1 cellular context compared by ENCODE assay signal in the genomic region with DNA sequence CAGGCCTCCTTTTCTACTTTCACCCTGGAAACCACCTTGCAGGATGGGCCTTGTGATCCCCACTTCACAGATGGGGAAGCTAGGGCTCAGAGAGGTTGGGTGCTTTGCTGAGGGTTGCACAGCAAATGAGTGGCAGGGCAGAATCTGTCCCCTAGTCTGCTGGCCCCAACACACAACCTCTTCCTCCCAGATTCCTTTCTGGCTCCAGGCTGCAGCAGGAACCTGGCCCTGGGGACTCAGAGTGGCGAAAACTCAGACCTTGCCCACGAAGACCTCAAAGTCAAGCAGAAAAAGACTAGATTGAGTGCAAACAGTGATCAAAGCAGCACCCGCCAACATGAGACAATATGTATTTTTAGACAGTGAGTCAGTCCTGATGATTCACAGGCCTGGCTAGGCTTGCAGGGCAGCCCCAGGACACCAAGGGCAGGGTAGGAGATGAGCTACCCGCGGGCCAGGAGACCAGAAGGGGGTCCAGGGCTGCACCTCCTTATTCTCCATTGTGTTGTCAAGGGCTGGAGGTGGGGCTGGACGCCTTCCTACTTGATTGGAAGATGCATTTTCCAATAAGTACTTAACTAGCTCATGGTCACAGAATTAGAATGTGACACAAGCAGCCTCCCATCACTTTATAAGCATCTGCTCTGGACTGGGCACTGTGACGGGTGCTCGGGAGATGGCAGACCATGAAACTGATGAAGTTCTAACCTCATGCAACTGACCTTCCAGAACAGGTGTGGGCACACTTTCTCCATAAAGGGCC.
A peak's percentile ranks its signal among the peaks of the same experiment; 100 is the strongest.
TF ChIP-seq lines count a peak whose summit lies in the region.

No MANE protein-coding gene starts in this region.

TF ChIP-seq in HepG2, 621 proteins besides CTCF, POLR2A, EP300 and RAD21 (continued from another document and continues in another):
- TF ChIP-seq, protein P1, sequence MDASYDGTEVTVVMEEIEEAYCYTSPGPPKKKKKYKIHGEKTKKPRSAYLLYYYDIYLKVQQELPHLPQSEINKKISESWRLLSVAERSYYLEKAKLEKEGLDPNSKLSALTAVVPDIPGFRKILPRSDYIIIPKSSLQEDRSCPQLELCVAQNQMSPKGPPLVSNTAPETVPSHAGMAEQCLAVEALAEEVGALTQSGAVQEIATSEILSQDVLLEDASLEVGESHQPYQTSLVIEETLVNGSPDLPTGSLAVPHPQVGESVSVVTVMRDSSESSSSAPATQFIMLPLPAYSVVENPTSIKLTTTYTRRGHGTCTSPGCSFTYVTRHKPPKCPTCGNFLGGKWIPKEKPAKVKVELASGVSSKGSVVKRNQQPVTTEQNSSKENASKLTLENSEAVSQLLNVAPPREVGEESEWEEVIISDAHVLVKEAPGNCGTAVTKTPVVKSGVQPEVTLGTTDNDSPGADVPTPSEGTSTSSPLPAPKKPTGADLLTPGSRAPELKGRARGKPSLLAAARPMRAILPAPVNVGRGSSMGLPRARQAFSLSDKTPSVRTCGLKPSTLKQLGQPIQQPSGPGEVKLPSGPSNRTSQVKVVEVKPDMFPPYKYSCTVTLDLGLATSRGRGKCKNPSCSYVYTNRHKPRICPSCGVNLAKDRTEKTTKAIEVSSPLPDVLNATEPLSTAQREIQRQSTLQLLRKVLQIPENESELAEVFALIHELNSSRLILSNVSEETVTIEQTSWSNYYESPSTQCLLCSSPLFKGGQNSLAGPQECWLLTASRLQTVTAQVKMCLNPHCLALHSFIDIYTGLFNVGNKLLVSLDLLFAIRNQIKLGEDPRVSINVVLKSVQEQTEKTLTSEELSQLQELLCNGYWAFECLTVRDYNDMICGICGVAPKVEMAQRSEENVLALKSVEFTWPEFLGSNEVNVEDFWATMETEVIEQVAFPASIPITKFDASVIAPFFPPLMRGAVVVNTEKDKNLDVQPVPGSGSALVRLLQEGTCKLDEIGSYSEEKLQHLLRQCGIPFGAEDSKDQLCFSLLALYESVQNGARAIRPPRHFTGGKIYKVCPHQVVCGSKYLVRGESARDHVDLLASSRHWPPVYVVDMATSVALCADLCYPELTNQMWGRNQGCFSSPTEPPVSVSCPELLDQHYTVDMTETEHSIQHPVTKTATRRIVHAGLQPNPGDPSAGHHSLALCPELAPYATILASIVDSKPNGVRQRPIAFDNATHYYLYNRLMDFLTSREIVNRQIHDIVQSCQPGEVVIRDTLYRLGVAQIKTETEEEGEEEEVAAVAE (CRISPR knock-in tag; IDR thresholded peaks at IDR 0.05; ENCODE audit: borderline replicate concordance): no peak
- TF ChIP-seq, protein P2, sequence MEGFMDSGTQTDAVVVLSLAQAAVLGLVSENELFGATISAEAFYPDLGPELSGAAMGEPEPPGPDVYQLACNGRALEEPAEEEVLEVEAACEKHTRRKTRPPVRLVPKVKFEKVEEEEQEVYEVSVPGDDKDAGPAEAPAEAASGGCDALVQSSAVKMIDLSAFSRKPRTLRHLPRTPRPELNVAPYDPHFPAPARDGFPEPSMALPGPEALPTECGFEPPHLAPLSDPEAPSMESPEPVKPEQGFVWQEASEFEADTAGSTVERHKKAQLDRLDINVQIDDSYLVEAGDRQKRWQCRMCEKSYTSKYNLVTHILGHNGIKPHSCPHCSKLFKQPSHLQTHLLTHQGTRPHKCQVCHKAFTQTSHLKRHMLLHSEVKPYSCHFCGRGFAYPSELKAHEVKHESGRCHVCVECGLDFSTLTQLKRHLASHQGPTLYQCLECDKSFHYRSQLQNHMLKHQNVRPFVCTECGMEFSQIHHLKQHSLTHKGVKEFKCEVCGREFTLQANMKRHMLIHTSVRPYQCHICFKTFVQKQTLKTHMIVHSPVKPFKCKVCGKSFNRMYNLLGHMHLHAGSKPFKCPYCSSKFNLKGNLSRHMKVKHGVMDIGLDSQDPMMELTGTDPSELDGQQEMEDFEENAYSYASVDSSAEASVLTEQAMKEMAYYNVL (CRISPR knock-in tag; IDR thresholded peaks at IDR 0.05; ENCODE audit: borderline replicate concordance): 0 out of 2 replicates have a peak, but pooled peaks have one; percentile 53
- TF ChIP-seq RXRA (CRISPR knock-in tag; IDR thresholded peaks at IDR 0.05) (0 out of 2 replicates have a peak, but pooled peaks have one; percentile 26), THAP11 (CRISPR knock-in tag; IDR thresholded peaks at IDR 0.05) (0 out of 2 replicates have a peak, but pooled peaks have one; percentile 11), BORCS8-MEF2B (CRISPR knock-in tag; IDR thresholded peaks at IDR 0.05) (no peak), XRCC5 (optimal IDR thresholded peaks at IDR 0.05; ENCODE audit: low read length) (no peak), FLYWCH1 (CRISPR knock-in tag; IDR thresholded peaks at IDR 0.05) (no peak), ATF1 (CRISPR knock-in tag; IDR thresholded peaks at IDR 0.05) (no peak), HMG20A (CRISPR knock-in tag; IDR thresholded peaks at IDR 0.05; ENCODE audit: borderline replicate concordance) (peak; percentile 74; the same call in 1 of the 2 replicates), MED1 (CRISPR knock-in tag; IDR thresholded peaks at IDR 0.05) (no peak), SP5 (CRISPR knock-in tag; IDR thresholded peaks at IDR 0.05; ENCODE audit: borderline replicate concordance, low read depth) (no peak), RBM39 (IDR thresholded peaks at IDR 0.05; ENCODE audit: low read depth, low read length, poor library complexity, severe bottlenecking) (peak; percentile 49), JUNB (CRISPR knock-in tag; IDR thresholded peaks at IDR 0.05; ENCODE audit: borderline replicate concordance) (peak; percentile 75; the same call in 1 of the 2 replicates), ELF3 (CRISPR knock-in tag; IDR thresholded peaks at IDR 0.05) (peak; percentile 24; the same call in 1 of the 2 replicates), TAF1 (CRISPR knock-in tag; IDR thresholded peaks at IDR 0.05) (no peak), MATR3 (CRISPR knock-in tag; IDR thresholded peaks at IDR 0.05) (no peak)
- TF ChIP-seq, protein P3, sequence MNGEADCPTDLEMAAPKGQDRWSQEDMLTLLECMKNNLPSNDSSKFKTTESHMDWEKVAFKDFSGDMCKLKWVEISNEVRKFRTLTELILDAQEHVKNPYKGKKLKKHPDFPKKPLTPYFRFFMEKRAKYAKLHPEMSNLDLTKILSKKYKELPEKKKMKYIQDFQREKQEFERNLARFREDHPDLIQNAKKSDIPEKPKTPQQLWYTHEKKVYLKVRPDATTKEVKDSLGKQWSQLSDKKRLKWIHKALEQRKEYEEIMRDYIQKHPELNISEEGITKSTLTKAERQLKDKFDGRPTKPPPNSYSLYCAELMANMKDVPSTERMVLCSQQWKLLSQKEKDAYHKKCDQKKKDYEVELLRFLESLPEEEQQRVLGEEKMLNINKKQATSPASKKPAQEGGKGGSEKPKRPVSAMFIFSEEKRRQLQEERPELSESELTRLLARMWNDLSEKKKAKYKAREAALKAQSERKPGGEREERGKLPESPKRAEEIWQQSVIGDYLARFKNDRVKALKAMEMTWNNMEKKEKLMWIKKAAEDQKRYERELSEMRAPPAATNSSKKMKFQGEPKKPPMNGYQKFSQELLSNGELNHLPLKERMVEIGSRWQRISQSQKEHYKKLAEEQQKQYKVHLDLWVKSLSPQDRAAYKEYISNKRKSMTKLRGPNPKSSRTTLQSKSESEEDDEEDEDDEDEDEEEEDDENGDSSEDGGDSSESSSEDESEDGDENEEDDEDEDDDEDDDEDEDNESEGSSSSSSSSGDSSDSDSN (CRISPR knock-in tag; IDR thresholded peaks at IDR 0.05): 0 out of 2 replicates have a peak, but pooled peaks have one; percentile 26
- TF ChIP-seq, protein P4, sequence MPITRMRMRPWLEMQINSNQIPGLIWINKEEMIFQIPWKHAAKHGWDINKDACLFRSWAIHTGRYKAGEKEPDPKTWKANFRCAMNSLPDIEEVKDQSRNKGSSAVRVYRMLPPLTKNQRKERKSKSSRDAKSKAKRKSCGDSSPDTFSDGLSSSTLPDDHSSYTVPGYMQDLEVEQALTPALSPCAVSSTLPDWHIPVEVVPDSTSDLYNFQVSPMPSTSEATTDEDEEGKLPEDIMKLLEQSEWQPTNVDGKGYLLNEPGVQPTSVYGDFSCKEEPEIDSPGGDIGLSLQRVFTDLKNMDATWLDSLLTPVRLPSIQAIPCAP (CRISPR knock-in tag; IDR thresholded peaks at IDR 0.05; ENCODE audit: low read depth): no peak
- TF ChIP-seq, protein P5, sequence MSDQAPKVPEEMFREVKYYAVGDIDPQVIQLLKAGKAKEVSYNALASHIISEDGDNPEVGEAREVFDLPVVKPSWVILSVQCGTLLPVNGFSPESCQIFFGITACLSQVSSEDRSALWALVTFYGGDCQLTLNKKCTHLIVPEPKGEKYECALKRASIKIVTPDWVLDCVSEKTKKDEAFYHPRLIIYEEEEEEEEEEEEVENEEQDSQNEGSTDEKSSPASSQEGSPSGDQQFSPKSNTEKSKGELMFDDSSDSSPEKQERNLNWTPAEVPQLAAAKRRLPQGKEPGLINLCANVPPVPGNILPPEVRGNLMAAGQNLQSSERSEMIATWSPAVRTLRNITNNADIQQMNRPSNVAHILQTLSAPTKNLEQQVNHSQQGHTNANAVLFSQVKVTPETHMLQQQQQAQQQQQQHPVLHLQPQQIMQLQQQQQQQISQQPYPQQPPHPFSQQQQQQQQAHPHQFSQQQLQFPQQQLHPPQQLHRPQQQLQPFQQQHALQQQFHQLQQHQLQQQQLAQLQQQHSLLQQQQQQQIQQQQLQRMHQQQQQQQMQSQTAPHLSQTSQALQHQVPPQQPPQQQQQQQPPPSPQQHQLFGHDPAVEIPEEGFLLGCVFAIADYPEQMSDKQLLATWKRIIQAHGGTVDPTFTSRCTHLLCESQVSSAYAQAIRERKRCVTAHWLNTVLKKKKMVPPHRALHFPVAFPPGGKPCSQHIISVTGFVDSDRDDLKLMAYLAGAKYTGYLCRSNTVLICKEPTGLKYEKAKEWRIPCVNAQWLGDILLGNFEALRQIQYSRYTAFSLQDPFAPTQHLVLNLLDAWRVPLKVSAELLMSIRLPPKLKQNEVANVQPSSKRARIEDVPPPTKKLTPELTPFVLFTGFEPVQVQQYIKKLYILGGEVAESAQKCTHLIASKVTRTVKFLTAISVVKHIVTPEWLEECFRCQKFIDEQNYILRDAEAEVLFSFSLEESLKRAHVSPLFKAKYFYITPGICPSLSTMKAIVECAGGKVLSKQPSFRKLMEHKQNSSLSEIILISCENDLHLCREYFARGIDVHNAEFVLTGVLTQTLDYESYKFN (CRISPR knock-in tag; conservative IDR thresholded peaks at IDR 0.05): peak; percentile 53; the same call in 1 of the 2 replicates
- TF ChIP-seq, protein P6, sequence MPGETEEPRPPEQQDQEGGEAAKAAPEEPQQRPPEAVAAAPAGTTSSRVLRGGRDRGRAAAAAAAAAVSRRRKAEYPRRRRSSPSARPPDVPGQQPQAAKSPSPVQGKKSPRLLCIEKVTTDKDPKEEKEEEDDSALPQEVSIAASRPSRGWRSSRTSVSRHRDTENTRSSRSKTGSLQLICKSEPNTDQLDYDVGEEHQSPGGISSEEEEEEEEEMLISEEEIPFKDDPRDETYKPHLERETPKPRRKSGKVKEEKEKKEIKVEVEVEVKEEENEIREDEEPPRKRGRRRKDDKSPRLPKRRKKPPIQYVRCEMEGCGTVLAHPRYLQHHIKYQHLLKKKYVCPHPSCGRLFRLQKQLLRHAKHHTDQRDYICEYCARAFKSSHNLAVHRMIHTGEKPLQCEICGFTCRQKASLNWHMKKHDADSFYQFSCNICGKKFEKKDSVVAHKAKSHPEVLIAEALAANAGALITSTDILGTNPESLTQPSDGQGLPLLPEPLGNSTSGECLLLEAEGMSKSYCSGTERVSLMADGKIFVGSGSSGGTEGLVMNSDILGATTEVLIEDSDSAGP (CRISPR knock-in tag; IDR thresholded peaks at IDR 0.05; ENCODE audit: borderline replicate concordance): no peak
- TF ChIP-seq, protein P7, sequence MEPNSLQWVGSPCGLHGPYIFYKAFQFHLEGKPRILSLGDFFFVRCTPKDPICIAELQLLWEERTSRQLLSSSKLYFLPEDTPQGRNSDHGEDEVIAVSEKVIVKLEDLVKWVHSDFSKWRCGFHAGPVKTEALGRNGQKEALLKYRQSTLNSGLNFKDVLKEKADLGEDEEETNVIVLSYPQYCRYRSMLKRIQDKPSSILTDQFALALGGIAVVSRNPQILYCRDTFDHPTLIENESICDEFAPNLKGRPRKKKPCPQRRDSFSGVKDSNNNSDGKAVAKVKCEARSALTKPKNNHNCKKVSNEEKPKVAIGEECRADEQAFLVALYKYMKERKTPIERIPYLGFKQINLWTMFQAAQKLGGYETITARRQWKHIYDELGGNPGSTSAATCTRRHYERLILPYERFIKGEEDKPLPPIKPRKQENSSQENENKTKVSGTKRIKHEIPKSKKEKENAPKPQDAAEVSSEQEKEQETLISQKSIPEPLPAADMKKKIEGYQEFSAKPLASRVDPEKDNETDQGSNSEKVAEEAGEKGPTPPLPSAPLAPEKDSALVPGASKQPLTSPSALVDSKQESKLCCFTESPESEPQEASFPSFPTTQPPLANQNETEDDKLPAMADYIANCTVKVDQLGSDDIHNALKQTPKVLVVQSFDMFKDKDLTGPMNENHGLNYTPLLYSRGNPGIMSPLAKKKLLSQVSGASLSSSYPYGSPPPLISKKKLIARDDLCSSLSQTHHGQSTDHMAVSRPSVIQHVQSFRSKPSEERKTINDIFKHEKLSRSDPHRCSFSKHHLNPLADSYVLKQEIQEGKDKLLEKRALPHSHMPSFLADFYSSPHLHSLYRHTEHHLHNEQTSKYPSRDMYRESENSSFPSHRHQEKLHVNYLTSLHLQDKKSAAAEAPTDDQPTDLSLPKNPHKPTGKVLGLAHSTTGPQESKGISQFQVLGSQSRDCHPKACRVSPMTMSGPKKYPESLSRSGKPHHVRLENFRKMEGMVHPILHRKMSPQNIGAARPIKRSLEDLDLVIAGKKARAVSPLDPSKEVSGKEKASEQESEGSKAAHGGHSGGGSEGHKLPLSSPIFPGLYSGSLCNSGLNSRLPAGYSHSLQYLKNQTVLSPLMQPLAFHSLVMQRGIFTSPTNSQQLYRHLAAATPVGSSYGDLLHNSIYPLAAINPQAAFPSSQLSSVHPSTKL (CRISPR knock-in tag; IDR thresholded peaks at IDR 0.05): peak; percentile 73
- TF ChIP-seq, protein P8, sequence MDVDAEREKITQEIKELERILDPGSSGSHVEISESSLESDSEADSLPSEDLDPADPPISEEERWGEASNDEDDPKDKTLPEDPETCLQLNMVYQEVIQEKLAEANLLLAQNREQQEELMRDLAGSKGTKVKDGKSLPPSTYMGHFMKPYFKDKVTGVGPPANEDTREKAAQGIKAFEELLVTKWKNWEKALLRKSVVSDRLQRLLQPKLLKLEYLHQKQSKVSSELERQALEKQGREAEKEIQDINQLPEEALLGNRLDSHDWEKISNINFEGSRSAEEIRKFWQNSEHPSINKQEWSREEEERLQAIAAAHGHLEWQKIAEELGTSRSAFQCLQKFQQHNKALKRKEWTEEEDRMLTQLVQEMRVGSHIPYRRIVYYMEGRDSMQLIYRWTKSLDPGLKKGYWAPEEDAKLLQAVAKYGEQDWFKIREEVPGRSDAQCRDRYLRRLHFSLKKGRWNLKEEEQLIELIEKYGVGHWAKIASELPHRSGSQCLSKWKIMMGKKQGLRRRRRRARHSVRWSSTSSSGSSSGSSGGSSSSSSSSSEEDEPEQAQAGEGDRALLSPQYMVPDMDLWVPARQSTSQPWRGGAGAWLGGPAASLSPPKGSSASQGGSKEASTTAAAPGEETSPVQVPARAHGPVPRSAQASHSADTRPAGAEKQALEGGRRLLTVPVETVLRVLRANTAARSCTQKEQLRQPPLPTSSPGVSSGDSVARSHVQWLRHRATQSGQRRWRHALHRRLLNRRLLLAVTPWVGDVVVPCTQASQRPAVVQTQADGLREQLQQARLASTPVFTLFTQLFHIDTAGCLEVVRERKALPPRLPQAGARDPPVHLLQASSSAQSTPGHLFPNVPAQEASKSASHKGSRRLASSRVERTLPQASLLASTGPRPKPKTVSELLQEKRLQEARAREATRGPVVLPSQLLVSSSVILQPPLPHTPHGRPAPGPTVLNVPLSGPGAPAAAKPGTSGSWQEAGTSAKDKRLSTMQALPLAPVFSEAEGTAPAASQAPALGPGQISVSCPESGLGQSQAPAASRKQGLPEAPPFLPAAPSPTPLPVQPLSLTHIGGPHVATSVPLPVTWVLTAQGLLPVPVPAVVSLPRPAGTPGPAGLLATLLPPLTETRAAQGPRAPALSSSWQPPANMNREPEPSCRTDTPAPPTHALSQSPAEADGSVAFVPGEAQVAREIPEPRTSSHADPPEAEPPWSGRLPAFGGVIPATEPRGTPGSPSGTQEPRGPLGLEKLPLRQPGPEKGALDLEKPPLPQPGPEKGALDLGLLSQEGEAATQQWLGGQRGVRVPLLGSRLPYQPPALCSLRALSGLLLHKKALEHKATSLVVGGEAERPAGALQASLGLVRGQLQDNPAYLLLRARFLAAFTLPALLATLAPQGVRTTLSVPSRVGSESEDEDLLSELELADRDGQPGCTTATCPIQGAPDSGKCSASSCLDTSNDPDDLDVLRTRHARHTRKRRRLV (CRISPR knock-in tag; IDR thresholded peaks at IDR 0.05): no peak
